Comparison of ENCODE assay signal across 15 cellular contexts in genomic region chr1:29364101-29364678, GRCh38.
A peak's percentile ranks its signal among the peaks of the same experiment; 100 is the strongest.
DNase-seq lines count a peak whose midpoint lies in the region; TF ChIP-seq lines count a peak whose summit lies in the region.
"Had no signal": no experiment of that assay in that cellular context is flagged by ENCODE, and none has a peak within 500 bp of the region (broad histone marks: within the 10 kb centered on the region; RNA-seq: fewer than 3 reads in every experiment).

No MANE protein-coding gene starts in this region.

- no peaks in the 10 kb centered on the region for H3K36me3 Mint-ChIP-seq in CD4-positive, alpha-beta memory T cell
- H3K36me3 Mint-ChIP-seq: CD8-positive, alpha-beta T cell had no signal

- no peaks in the 10 kb centered on the region for H3K9me3 ChIP-seq in neuronal stem cell (replicated peaks in 1 of 2; ENCODE audit: control insufficient read depth in 2 of 2, insufficient read depth in 1 of 2, low read depth in 1 of 2, low read length in 2 of 2)
- no peaks in the 10 kb centered on the region for H3K9me3 ChIP-seq in CD4-positive, alpha-beta memory T cell (ENCODE audit: control insufficient read depth in 1 of 2, low read length in 2 of 2)
- H3K9me3 ChIP-seq: BE2C, HAP-1 had no signal

- no peak overlapping the region for H3K4me3 Mint-ChIP-seq in CD4-positive, alpha-beta memory T cell
- H3K4me3 Mint-ChIP-seq: CD8-positive, alpha-beta T cell; GM23338 had no signal

- no peak overlapping the region for H3K4ac ChIP-seq in neuronal stem cell (ENCODE audit: low read length)

- no peak overlapping the region for H3K4me2 ChIP-seq in neuronal stem cell (ENCODE audit: insufficient read depth, low read length, poor library complexity, severe bottlenecking)
- H3K4me2 ChIP-seq: GM23338 had no signal

- H3K18ac ChIP-seq in neuronal stem cell (ENCODE audit: low read length) = no peak overlapping the region

- H3K9ac ChIP-seq in neuronal stem cell (ENCODE audit: low read depth, low read length, poor library complexity) = no peak overlapping the region

- WGBS in neuronal stem cell (ENCODE audit: extremely low coverage in 2 of 2, insufficient read length in 2 of 2, insufficient replicate concordance in 1 of 2), 2 donors = no CpG with 5 or more reads among the region's 6 CpGs

- H2BK15ac ChIP-seq in neuronal stem cell (ENCODE audit: low read length) = no peak overlapping the region

- no peak for TF ChIP-seq CTCF in coronary artery (IDR thresholded peaks at IDR 0.05)

- DNase-seq in RPMI8226 (peak; percentile 2), coronary artery (ENCODE audit: low spot score) (peak; percentile 31), islet precursor cell (peak; percentile 38), neuronal stem cell (ENCODE audit: low spot score) (no peak), iPS-NIHi7 (ENCODE audit: extremely low spot score) (no peak), NK-92 (lab: John Stamatoyannopoulos, UW; ENCODE audit: unreplicated experiment) (no peak)
- DNase-seq in CD4-positive, alpha-beta memory T cell = no peak
- DNase-seq: BE2C; CD8-positive, alpha-beta T cell; COR-L47; DND-41; GDM1 had no signal

- no peak overlapping the region for H3K27ac Mint-ChIP-seq in CD4-positive, alpha-beta memory T cell
- H3K27ac Mint-ChIP-seq: CD8-positive, alpha-beta T cell; GM23338 had no signal

- no peak overlapping the region for H4K8ac ChIP-seq in neuronal stem cell (ENCODE audit: low read depth, low read length)

- no peaks in the 10 kb centered on the region for H3K4me1 ChIP-seq in neuronal stem cell (ENCODE audit: control insufficient read depth in 2 of 2, insufficient read depth in 1 of 2, low read depth in 1 of 2, low read length in 2 of 2)
- no peaks in the 10 kb centered on the region for H3K4me1 ChIP-seq in CD4-positive, alpha-beta memory T cell (ENCODE audit: insufficient read depth, low read length)
- H3K4me1 ChIP-seq: BE2C had no signal

- intact Hi-C loops in CD4-positive, alpha-beta memory T cell (cut with micrococcal nuclease) = no loop called here

- H2BK120ac ChIP-seq in neuronal stem cell (ENCODE audit: low read depth, low read length) = no peak overlapping the region

- no peak overlapping the region for H2BK5ac ChIP-seq in neuronal stem cell (ENCODE audit: low read length)

- peaks cover 24 to 28% of the 10 kb centered on the region in 2 donors for H3K27me3 Mint-ChIP-seq in CD4-positive, alpha-beta memory T cell

- H3K4me3 ChIP-seq in coronary artery = no peak overlapping the region
- no peak overlapping the region for H3K4me3 ChIP-seq in neuronal stem cell (ENCODE audit: low read length in 2 of 2)
- no peak overlapping the region for H3K4me3 ChIP-seq in CD4-positive, alpha-beta memory T cell (ENCODE audit: low read length in 2 of 2)
- H3K4me3 ChIP-seq: GM23338, HAP-1 had no signal

- no peaks in the 10 kb centered on the region for H3K36me3 ChIP-seq in neuronal stem cell (replicated peaks in 1 of 2; ENCODE audit: control insufficient read depth in 2 of 2, insufficient read depth in 2 of 2, low read length in 2 of 2)
- no peaks in the 10 kb centered on the region for H3K36me3 ChIP-seq in CD4-positive, alpha-beta memory T cell (ENCODE audit: insufficient read depth, low read length)
- H3K36me3 ChIP-seq: BE2C, HAP-1 had no signal

- H2AFZ ChIP-seq in neuronal stem cell (ENCODE audit: low read length) = no peak overlapping the region
- H2AFZ ChIP-seq: GM23338 had no signal

- CTCF ChIA-PET in CD4-positive, alpha-beta memory T cell (lab: Charles Lee; ENCODE audit: partially characterized antibody) = no interaction called here

- peak overlapping the region; percentile 82 for H2AK5ac ChIP-seq in neuronal stem cell (ENCODE audit: low read depth, low read length)

- no peak overlapping the region for H3K23ac ChIP-seq in neuronal stem cell (ENCODE audit: low read depth, low read length, poor library complexity)

- peaks cover 0 to 7% (median 0%) of the 10 kb centered on the region in 8 donors for H3K9me3 Mint-ChIP-seq in CD4-positive, alpha-beta memory T cell
- H3K9me3 Mint-ChIP-seq: CD8-positive, alpha-beta T cell; GM23338 had no signal

- H3K79me1 ChIP-seq in neuronal stem cell (ENCODE audit: low read depth, low read length) = no peaks in the 10 kb centered on the region

- H4K91ac ChIP-seq in neuronal stem cell (ENCODE audit: low read depth, low read length, poor library complexity) = no peak overlapping the region

- no peak overlapping the region for H3K14ac ChIP-seq in neuronal stem cell (ENCODE audit: low read length)

- H3K27ac ChIP-seq in coronary artery = no peak overlapping the region
- H3K27ac ChIP-seq in neuronal stem cell (replicated peaks; ENCODE audit: low read length) = no peak overlapping the region
- no peak overlapping the region for H3K27ac ChIP-seq in CD4-positive, alpha-beta memory T cell (ENCODE audit: low read depth, low read length)
- H3K27ac ChIP-seq: C4-2B had no signal

- H3K4me1 Mint-ChIP-seq in CD4-positive, alpha-beta memory T cell = no peaks in the 10 kb centered on the region

- no peak overlapping the region for H2BK12ac ChIP-seq in neuronal stem cell (ENCODE audit: low read length)

- POLR2A ChIA-PET in CD4-positive, alpha-beta memory T cell (lab: Charles Lee; ENCODE audit: partially characterized antibody) = no interaction called here

- H3K27me3 ChIP-seq in neuronal stem cell (ENCODE audit: control insufficient read depth in 3 of 3, insufficient read depth in 3 of 3, low read depth in 1 of 3, low read length in 3 of 3) = peaks cover 0 to 12% (median 0%) of the 10 kb centered on the region in 3 experiments
- no peaks in the 10 kb centered on the region for H3K27me3 ChIP-seq in CD4-positive, alpha-beta memory T cell (ENCODE audit: insufficient read depth, low read length)
- H3K27me3 ChIP-seq: BE2C had no signal

Comparison
In these comparisons a context has a peak if more than half of its experiments do, and no peak if none do; other contexts are left out.
1. DNase-seq: peak in RPMI8226 (single experiment), coronary artery (single experiment) and islet precursor cell (single experiment); none in neuronal stem cell (single experiment), iPS-NIHi7 (single experiment), CD4-positive, alpha-beta memory T cell (0 of 5) and NK-92 (single experiment).